ENCODE assay signal across 15 cellular contexts in genomic region chr17:69874220-69874670, GRCh38.
DNase-seq lines count a peak whose midpoint lies in the region; ATAC-seq and TF ChIP-seq lines count a peak whose summit lies in the region.
"Had no signal": no experiment of that assay in that cellular context is flagged by ENCODE, and none has a peak within 500 bp of the region (broad histone marks: within the 10 kb centered on the region; RNA-seq: fewer than 3 reads in every experiment).

No MANE protein-coding gene starts in this region.

- H3K27me3 Mint-ChIP-seq in chondrocyte (ENCODE audit: low read depth), result no peaks in the 10 kb centered on the region
- H3K27me3 Mint-ChIP-seq: CD4-positive, alpha-beta T cell had no signal

- no peaks in the 10 kb centered on the region for H3K36me3 Mint-ChIP-seq in chondrocyte (ENCODE audit: low read depth)
- H3K36me3 Mint-ChIP-seq: stimulated activated naive B cell treated with anti-CD40 and anti-IgM and Interleukin-4, amounts not matched to agents 10 μg/mL and 1 μg/mL and 100 μg/mL, for 72 hours had no signal

- H3K4me3 ChIP-seq in choroid plexus epithelial cell (ENCODE audit: low read depth, low read length), result no peak overlapping the region
- H3K4me3 ChIP-seq: gastroesophageal sphincter, HAP-1, Peyer's patch had no signal

- ATAC-seq in HG03460 (IDR thresholded peaks at IDR 0.05; ENCODE audit: unreplicated experiment), result no peak
- ATAC-seq: gastroesophageal sphincter; stimulated activated naive B cell treated with anti-CD40 and anti-IgM and Interleukin-4, amounts not matched to agents 10 μg/mL and 1 μg/mL and 100 μg/mL, for 72 hours had no signal

- no peak overlapping the region for H3K27ac Mint-ChIP-seq in chondrocyte (ENCODE audit: unreplicated experiment)
- H3K27ac Mint-ChIP-seq: CD4-positive, alpha-beta T cell; stimulated activated naive B cell treated with anti-CD40 and anti-IgM and Interleukin-4, amounts not matched to agents 10 μg/mL and 1 μg/mL and 100 μg/mL, for 72 hours had no signal

- TF ChIP-seq CTCF in choroid plexus epithelial cell (conservative IDR thresholded peaks at IDR 0.05; ENCODE audit: low read depth, low read length) (no peak), chondrocyte (IDR thresholded peaks at IDR 0.05) (no peak)

- H3K4me1 Mint-ChIP-seq in chondrocyte (ENCODE audit: low read depth), result peaks cover 23% of the 10 kb centered on the region

- no peak overlapping the region for H3K4me3 Mint-ChIP-seq in chondrocyte (ENCODE audit: unreplicated experiment)
- H3K4me3 Mint-ChIP-seq: CD4-positive, alpha-beta T cell; stimulated activated naive B cell treated with anti-CD40 and anti-IgM and Interleukin-4, amounts not matched to agents 10 μg/mL and 1 μg/mL and 100 μg/mL, for 72 hours had no signal

- DNase-seq in Daoy (ENCODE audit: low read depth) (peak; percentile 7), NCI-H1930 (lab: John Stamatoyannopoulos, UW) (peak; percentile 20 to 28), choroid plexus epithelial cell (ENCODE audit: low read depth) (peak; percentile 88), kidney glomerular epithelial cell (lab: John Stamatoyannopoulos, UW) (peak; percentile 47), chondrocyte (ENCODE audit: low spot score) (no peak), iPS-NIHi7 (ENCODE audit: extremely low spot score) (no peak)
- no peak for DNase-seq in activated CD4-positive, alpha-beta T cell treated with anti-CD3 and anti-CD28 coated beads, Interleukin-2, amount 50 U/mL, for 48 hours
- DNase-seq: CD4-positive, alpha-beta T cell; NCI-H2107; Peyer's patch; stimulated activated CD4-positive, alpha-beta T cell treated with anti-CD3 and anti-CD28 coated beads, Interleukin-1b, Interleukin-23, amount 100 ng/mL, for 48 hours; stimulated activated naive B cell treated with anti-CD40 and anti-IgM and Interleukin-4, amounts not matched to agents 10 μg/mL and 1 μg/mL and 100 μg/mL, for 72 hours had no signal

- H3K9me3 Mint-ChIP-seq in chondrocyte (ENCODE audit: low read depth), result peaks cover 7% of the 10 kb centered on the region

Comparison
In these comparisons a context has a peak if more than half of its experiments do, and no peak if none do; other contexts are left out.
1. DNase-seq: peak in Daoy (single experiment), NCI-H1930 (2 of 2), choroid plexus epithelial cell (single experiment) and kidney glomerular epithelial cell (single experiment); none in chondrocyte (single experiment), iPS-NIHi7 (single experiment) and activated CD4-positive, alpha-beta T cell treated with anti-CD3 and anti-CD28 coated beads, Interleukin-2, amount 50 U/mL, for 48 hours (0 of 2).